In genomic region chr14:53828820-53829219, GRCh38 we compare ENCODE assay signal across 34 cellular contexts.
"Had no signal": no experiment of that assay in that cellular context is flagged by ENCODE, and none has a peak within 500 bp of the region (broad histone marks: within the 10 kb centered on the region; RNA-seq: fewer than 3 reads in every experiment).

No MANE protein-coding gene starts in this region.

- H3K27me3 Mint-ChIP-seq: activated B cell treated with CpG ODN at 0.5 μM for 24 hours; activated CD4-positive, alpha-beta memory T cell treated with anti-CD3 and anti-CD28 coated beads for 36 hours; activated CD4-positive, alpha-beta T cell treated with anti-CD3 and anti-CD28 coated beads, Interleukin-2, amount 10 ng/mL, durations not matched to agents 24 days and 14 days; activated CD8-positive, alpha-beta T cell treated with anti-CD3 and anti-CD28 coated beads for 36 hours; activated naive CD4-positive, alpha-beta T cell treated with anti-CD3 and anti-CD28 coated beads, Interleukin-2, amount 10 ng/mL, durations not matched to agents 7 days and 5 days; activated naive CD4-positive, alpha-beta T cell treated with anti-CD3 and anti-CD28 coated beads, Interleukin-2, amount 50 U/mL, for 24 hours; activated naive CD8-positive, alpha-beta T cell treated with anti-CD3 and anti-CD28 coated beads, Interleukin-2, amount 10 ng/mL, durations not matched to agents 7 days and 5 days; activated naive CD8-positive, alpha-beta T cell treated with anti-CD3 and anti-CD28 coated beads, Interleukin-2, amount 50 U/mL, for 24 hours; activated T-cell treated with anti-CD3 and anti-CD28 coated beads, Interleukin-2, amount 50 U/mL, for 24 hours; central memory CD8-positive, alpha-beta T cell had no signal

- ATAC-seq: activated CD8-positive, alpha-beta T cell treated with anti-CD3 and anti-CD28 coated beads for 36 hours; activated naive CD8-positive, alpha-beta T cell treated with anti-CD3 and anti-CD28 coated beads, Interleukin-2, amount 50 U/mL, for 24 hours had no signal

- H3K27ac ChIP-seq: ascending aorta, cardiac muscle cell, VCaP had no signal

- H3K4me1 Mint-ChIP-seq: activated B cell treated with CpG ODN at 0.5 μM for 24 hours; activated CD4-positive, alpha-beta T cell treated with anti-CD3 and anti-CD28 coated beads, Interleukin-2, amount 10 ng/mL, durations not matched to agents 24 days and 14 days; activated naive CD4-positive, alpha-beta T cell treated with anti-CD3 and anti-CD28 coated beads, Interleukin-2, amount 10 ng/mL, durations not matched to agents 7 days and 5 days; activated naive CD4-positive, alpha-beta T cell treated with anti-CD3 and anti-CD28 coated beads, Interleukin-2, amount 50 U/mL, for 24 hours; activated naive CD8-positive, alpha-beta T cell treated with anti-CD3 and anti-CD28 coated beads, Interleukin-2, amount 10 ng/mL, durations not matched to agents 7 days and 5 days; activated naive CD8-positive, alpha-beta T cell treated with anti-CD3 and anti-CD28 coated beads, Interleukin-2, amount 50 U/mL, for 24 hours; brain; central memory CD8-positive, alpha-beta T cell had no signal

- H3K9me3 Mint-ChIP-seq: activated CD4-positive, alpha-beta memory T cell treated with anti-CD3 and anti-CD28 coated beads for 36 hours; activated CD4-positive, alpha-beta T cell treated with anti-CD3 and anti-CD28 coated beads, Interleukin-2, amount 10 ng/mL, durations not matched to agents 24 days and 14 days; activated CD8-positive, alpha-beta T cell treated with anti-CD3 and anti-CD28 coated beads for 36 hours; activated naive CD4-positive, alpha-beta T cell treated with anti-CD3 and anti-CD28 coated beads, Interleukin-2, amount 50 U/mL, for 24 hours; activated T-cell treated with anti-CD3 and anti-CD28 coated beads, Interleukin-2, amount 50 U/mL, for 24 hours; activated T-helper 2 cell treated with anti-CD3 and anti-CD28 coated beads, Interferon-gamma antibody, Interleukin-2, Interleukin-4, amounts not matched to agents 10 μg/mL and 5 μg/mL and 100 μg/mL, durations not matched to agents 14 hours and 24 hours and 36 hours had no signal

- H3K4me3 ChIP-seq: ascending aorta, cardiac muscle cell had no signal

- DNase-seq: activated B cell treated with CpG ODN at 0.5 μM for 24 hours; activated CD4-positive, alpha-beta memory T cell treated with anti-CD3 and anti-CD28 coated beads for 36 hours; activated CD4-positive, alpha-beta T cell treated with anti-CD3 and anti-CD28 coated beads for 4 hours; activated CD4-positive, alpha-beta T cell treated with anti-CD3 and anti-CD28 coated beads, Interleukin-2, amount 10 ng/mL, durations not matched to agents 24 days and 14 days; activated CD4-positive, alpha-beta T cell treated with anti-CD3 and anti-CD28 coated beads, Interleukin-2, amount 50 U/mL, for 1 hour; activated CD4-positive, alpha-beta T cell treated with anti-CD3 and anti-CD28 coated beads, Interleukin-2, amount 50 U/mL, for 4 hours; activated CD4-positive, CD25-positive, alpha-beta regulatory T cell treated with anti-CD3 and anti-CD28 coated beads, Interleukin-2, amount 50 U/mL, for 72 hours; activated CD8-positive, alpha-beta memory T cell treated with anti-CD3 and anti-CD28 coated beads, Interleukin-2, amount 50 U/mL, for 48 hours; activated CD8-positive, alpha-beta T cell treated with anti-CD3 and anti-CD28 coated beads for 36 hours; activated effector memory CD4-positive, alpha-beta T cell treated with Interleukin-2 at 50 U/mL for 16 hours; activated gamma-delta T cell; activated naive CD4-positive, alpha-beta T cell treated with anti-CD3 and anti-CD28 coated beads, Interleukin-2, amount 10 ng/mL, durations not matched to agents 7 days and 5 days; activated naive CD4-positive, alpha-beta T cell treated with Interleukin-2 at 50 U/mL for 16 hours; activated naive CD8-positive, alpha-beta T cell treated with anti-CD3 and anti-CD28 coated beads, Interleukin-2, amount 10 ng/mL, durations not matched to agents 7 days and 5 days; activated naive CD8-positive, alpha-beta T cell treated with anti-CD3 and anti-CD28 coated beads, Interleukin-2, amount 50 U/mL, for 24 hours; activated T-cell treated with anti-CD3 and anti-CD28 coated beads, Interleukin-2, amount 50 U/mL, for 24 hours; activated T-cell treated with anti-CD3 and anti-CD28 coated beads, Interleukin-2, amount 50 U/mL, for 48 hours; amygdala; anterior cingulate cortex; caudate nucleus; cerebellar nuclear complex; T-helper 1 cell; T-helper 2 cell; T-helper 9 cell had no signal

- H3K36me3 ChIP-seq: ascending aorta, cardiac muscle cell had no signal

- H3K27me3 ChIP-seq: ascending aorta, cardiac muscle cell had no signal

- H3K9me3 ChIP-seq: ascending aorta had no signal

- H3K36me3 Mint-ChIP-seq: activated CD4-positive, alpha-beta memory T cell treated with anti-CD3 and anti-CD28 coated beads for 36 hours; activated naive CD4-positive, alpha-beta T cell treated with anti-CD3 and anti-CD28 coated beads, Interleukin-2, amount 10 ng/mL, durations not matched to agents 7 days and 5 days; activated naive CD4-positive, alpha-beta T cell treated with anti-CD3 and anti-CD28 coated beads, Interleukin-2, amount 50 U/mL, for 24 hours; activated naive CD8-positive, alpha-beta T cell; activated naive CD8-positive, alpha-beta T cell treated with anti-CD3 and anti-CD28 coated beads, Interleukin-2, amount 10 ng/mL, durations not matched to agents 7 days and 5 days; brain had no signal

- H3K4me3 Mint-ChIP-seq: activated B cell treated with CpG ODN at 0.5 μM for 24 hours; activated CD4-positive, alpha-beta memory T cell treated with anti-CD3 and anti-CD28 coated beads for 36 hours; activated CD4-positive, alpha-beta T cell treated with anti-CD3 and anti-CD28 coated beads, Interleukin-2, amount 10 ng/mL, durations not matched to agents 24 days and 14 days; activated CD8-positive, alpha-beta T cell treated with anti-CD3 and anti-CD28 coated beads for 36 hours; activated naive CD4-positive, alpha-beta T cell treated with anti-CD3 and anti-CD28 coated beads, Interleukin-2, amount 10 ng/mL, durations not matched to agents 7 days and 5 days; activated naive CD4-positive, alpha-beta T cell treated with anti-CD3 and anti-CD28 coated beads, Interleukin-2, amount 50 U/mL, for 24 hours; activated naive CD8-positive, alpha-beta T cell; activated naive CD8-positive, alpha-beta T cell treated with anti-CD3 and anti-CD28 coated beads, Interleukin-2, amount 10 ng/mL, durations not matched to agents 7 days and 5 days; activated naive CD8-positive, alpha-beta T cell treated with anti-CD3 and anti-CD28 coated beads, Interleukin-2, amount 50 U/mL, for 24 hours; activated T-cell treated with anti-CD3 and anti-CD28 coated beads, Interleukin-2, amount 50 U/mL, for 24 hours; brain; central memory CD8-positive, alpha-beta T cell; T-helper 1 cell treated with Interleukin-12 subunit alpha and Interleukin-12 subunit beta and Interleukin-4 antibody, amounts not matched to agents 30 μg/mL and 1 μg/mL, for 36 hours; T-helper 2 cell treated with Interferon-gamma antibody and Interleukin-4, amounts not matched to agents 5 μg/mL and 100 μg/mL, for 36 hours had no signal

- H3K27ac Mint-ChIP-seq: activated B cell treated with CpG ODN at 0.5 μM for 24 hours; activated CD4-positive, alpha-beta memory T cell treated with anti-CD3 and anti-CD28 coated beads for 36 hours; activated CD4-positive, alpha-beta T cell treated with anti-CD3 and anti-CD28 coated beads, Interleukin-2, amount 10 ng/mL, durations not matched to agents 24 days and 14 days; activated CD8-positive, alpha-beta T cell treated with anti-CD3 and anti-CD28 coated beads for 36 hours; activated naive CD4-positive, alpha-beta T cell treated with anti-CD3 and anti-CD28 coated beads, Interleukin-2, amount 10 ng/mL, durations not matched to agents 7 days and 5 days; activated naive CD4-positive, alpha-beta T cell treated with anti-CD3 and anti-CD28 coated beads, Interleukin-2, amount 50 U/mL, for 24 hours; activated naive CD8-positive, alpha-beta T cell; activated naive CD8-positive, alpha-beta T cell treated with anti-CD3 and anti-CD28 coated beads, Interleukin-2, amount 10 ng/mL, durations not matched to agents 7 days and 5 days; activated naive CD8-positive, alpha-beta T cell treated with anti-CD3 and anti-CD28 coated beads, Interleukin-2, amount 50 U/mL, for 24 hours; activated T-cell treated with anti-CD3 and anti-CD28 coated beads, Interleukin-2, amount 50 U/mL, for 24 hours; activated T-helper 2 cell treated with anti-CD3 and anti-CD28 coated beads, Interferon-gamma antibody, Interleukin-2, Interleukin-4, amounts not matched to agents 10 μg/mL and 5 μg/mL and 100 μg/mL, durations not matched to agents 14 hours and 24 hours and 36 hours; brain; T-helper 1 cell treated with Interleukin-12 subunit alpha and Interleukin-12 subunit beta and Interleukin-4 antibody, amounts not matched to agents 30 μg/mL and 1 μg/mL, for 36 hours; T-helper 2 cell treated with Interferon-gamma antibody and Interleukin-4, amounts not matched to agents 5 μg/mL and 100 μg/mL, for 36 hours had no signal

- H3K4me1 ChIP-seq: ascending aorta had no signal
